Comparison of ENCODE assay signal across 16 cellular contexts in the genomic region with DNA sequence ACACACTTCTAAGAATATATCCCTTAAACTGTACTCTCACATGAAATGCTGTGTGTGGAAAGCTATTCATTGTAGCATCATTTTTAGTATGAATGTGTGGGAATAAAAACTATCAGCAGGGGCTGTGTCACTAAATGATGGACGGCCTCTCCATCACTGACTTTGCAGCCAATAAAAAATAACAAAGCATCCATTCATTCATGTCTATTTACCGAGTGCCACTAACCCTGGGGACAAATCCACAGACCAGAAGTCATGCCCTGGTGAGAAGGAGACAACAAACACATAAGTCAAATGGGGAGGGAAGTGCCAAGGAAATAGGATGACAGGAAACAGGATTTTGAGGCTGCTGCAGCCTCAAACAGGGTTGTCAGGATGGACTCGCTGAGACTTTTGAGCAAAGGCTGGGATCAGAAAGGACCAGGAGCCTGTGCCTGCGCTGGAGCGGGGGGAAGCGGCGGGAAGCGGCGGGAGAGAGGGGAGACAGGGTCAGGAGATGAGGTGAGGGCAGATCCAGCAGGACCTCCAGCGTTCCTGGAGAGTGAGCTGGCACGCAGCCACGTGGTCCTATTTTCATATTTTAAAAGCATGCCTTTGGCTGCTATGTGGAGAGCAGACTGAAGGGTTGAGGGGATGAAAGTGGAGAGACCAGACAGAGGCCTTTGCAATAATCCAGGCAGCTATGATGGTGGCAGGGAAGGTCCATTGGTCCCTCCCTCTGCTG. TPM values are rescaled to one million over a fixed set of nuclear protein-coding genes. Genes with fewer than 3 reads are reported as not detected.
DNase-seq lines count a peak whose midpoint lies in the region; ATAC-seq and TF ChIP-seq lines count a peak whose summit lies in the region.
"Had no signal": no experiment of that assay in that cellular context is flagged by ENCODE, and none has a peak within 500 bp of the region (broad histone marks: within the 10 kb centered on the region; RNA-seq: fewer than 3 reads in every experiment).

No MANE protein-coding gene starts in this region.

- no peak overlapping the region for H2AK5ac ChIP-seq in H9 (ENCODE audit: insufficient read length, low read length)

- no peak overlapping the region for H4K8ac ChIP-seq in H9 (replicated peaks; ENCODE audit: insufficient read length, low read depth, low read length)

- ATAC-seq in activated naive CD8-positive, alpha-beta T cell treated with anti-CD3 and anti-CD28 coated beads, Interleukin-2, amount 50 U/mL, for 24 hours, result no peak
- ATAC-seq: gastrocnemius medialis had no signal

- no CpG with 5 or more reads among the region's 12 CpGs for WGBS in H9 (ENCODE audit: extremely low coverage, insufficient read length, low lambda C conversion rate)

- H4K20me1 ChIP-seq in H9 (ENCODE audit: control insufficient read depth, insufficient read depth, insufficient read length), result no peaks in the 10 kb centered on the region

- H3K9ac ChIP-seq in H9 (ENCODE audit: extremely low read depth, insufficient read length, low read length), result no peak overlapping the region

- peaks cover 3% of the 10 kb centered on the region; the same call in 1 of the 2 replicates for H3K4me1 ChIP-seq in H9 (ENCODE audit: insufficient read depth, low read length)
- H3K4me1 ChIP-seq: HAP-1 had no signal

- peaks cover 10% of the 10 kb centered on the region for H3K79me1 ChIP-seq in H9 (ENCODE audit: insufficient read depth, low read depth, low read length, poor library complexity, severe bottlenecking)

- no peak overlapping the region for H3K27ac Mint-ChIP-seq in activated naive CD8-positive, alpha-beta T cell treated with anti-CD3 and anti-CD28 coated beads, Interleukin-2, amount 50 U/mL, for 24 hours
- H3K27ac Mint-ChIP-seq in nephron progenitor cell (no peak overlapping the region), H9 (no peak overlapping the region; a peak in 1 of 7 replicates)

- H2BK120ac ChIP-seq in H9 (ENCODE audit: low read depth, low read length, poor library complexity, severe bottlenecking), result no peak overlapping the region

- peaks cover 15% of the 10 kb centered on the region for H3K23me2 ChIP-seq in H9 (ENCODE audit: insufficient read length, low read depth, low read length, poor library complexity, severe bottlenecking)

- H2BK12ac ChIP-seq in H9 (ENCODE audit: insufficient read length, low read depth, low read length), result no peak overlapping the region

- H3K4ac ChIP-seq in H9 (ENCODE audit: low read depth, low read length), result no peak overlapping the region

- H3K9me3 Mint-ChIP-seq in activated naive CD8-positive, alpha-beta T cell treated with anti-CD3 and anti-CD28 coated beads, Interleukin-2, amount 50 U/mL, for 24 hours, result no peaks in the 10 kb centered on the region
- H3K9me3 Mint-ChIP-seq in nephron progenitor cell (peaks cover 8% of the 10 kb centered on the region), H9 (no peaks in the 10 kb centered on the region; a peak in 1 of 5 replicates)

- H2BK5ac ChIP-seq in H9 (ENCODE audit: insufficient read length, low read length), result no peak overlapping the region

- H3K36me3 Mint-ChIP-seq in activated naive CD8-positive, alpha-beta T cell treated with anti-CD3 and anti-CD28 coated beads, Interleukin-2, amount 50 U/mL, for 24 hours (ENCODE audit: low read depth), result peaks cover 15% of the 10 kb centered on the region
- peaks cover 4% of the 10 kb centered on the region for H3K36me3 Mint-ChIP-seq in nephron progenitor cell (ENCODE audit: low read depth)
- peaks cover 4 to 5% (median 4%) of the 10 kb centered on the region in 3 experiments; a peak in 6 of 7 replicates for H3K36me3 Mint-ChIP-seq in H9 (ENCODE audit: insufficient read depth in 1 of 3, low read depth in 3 of 3)

- H3K18ac ChIP-seq in H9 (ENCODE audit: insufficient read length, low read depth, low read length), result no peak overlapping the region

- DNase-seq in NCI-H748 (lab: John Stamatoyannopoulos, UW; ENCODE audit: unreplicated experiment) (peak; percentile 30), NCI-H748 treated with DMSO at 0.1 percent for 48 hours (lab: John Stamatoyannopoulos, UW) (no peak), LHCN-M2 (ENCODE audit: low read depth) (peak; percentile 8), nephron progenitor cell (no peak), NCI-H1436 treated with DMSO at 0.1 percent for 48 hours (lab: John Stamatoyannopoulos, UW) (no peak), glomerular visceral epithelial cell (ENCODE audit: extremely low spot score) (no peak), H9 (no peak)
- DNase-seq in activated naive CD8-positive, alpha-beta T cell treated with anti-CD3 and anti-CD28 coated beads, Interleukin-2, amount 50 U/mL, for 24 hours, result no peak
- DNase-seq: activated CD8-positive, alpha-beta memory T cell treated with anti-CD3 and anti-CD28 coated beads for 24 hours; DND-41; effector memory CD4-positive, alpha-beta T cell; gastrocnemius medialis; NCI-H2029; spleen had no signal

- peaks cover 15% of the 10 kb centered on the region for H3K4me1 Mint-ChIP-seq in activated naive CD8-positive, alpha-beta T cell treated with anti-CD3 and anti-CD28 coated beads, Interleukin-2, amount 50 U/mL, for 24 hours
- H3K4me1 Mint-ChIP-seq in nephron progenitor cell (peaks cover 46% of the 10 kb centered on the region), H9 (peaks cover 18 to 33% of the 10 kb centered on the region in 2 experiments)

- H3K4me2 ChIP-seq in H9 (ENCODE audit: insufficient read depth, insufficient read length, low read length), result no peak overlapping the region

- peaks cover 45% of the 10 kb centered on the region for H3K27me3 Mint-ChIP-seq in activated naive CD8-positive, alpha-beta T cell treated with anti-CD3 and anti-CD28 coated beads, Interleukin-2, amount 50 U/mL, for 24 hours
- H3K27me3 Mint-ChIP-seq in nephron progenitor cell (ENCODE audit: low read depth, poor library complexity), result peaks cover 40% of the 10 kb centered on the region
- H3K27me3 Mint-ChIP-seq in H9 (ENCODE audit: low read depth), result peaks cover 28% of the 10 kb centered on the region

- peak overlapping the region; percentile 25 for H3K4me3 Mint-ChIP-seq in activated naive CD8-positive, alpha-beta T cell treated with anti-CD3 and anti-CD28 coated beads, Interleukin-2, amount 50 U/mL, for 24 hours
- H3K4me3 Mint-ChIP-seq in nephron progenitor cell (peak overlapping the region; percentile 41), H9 (peak overlapping the region in 1 of 2 experiments; percentile 49; a peak in 1 of 5 replicates)

- H2AFZ ChIP-seq in H9 (ENCODE audit: low read length), result no peak overlapping the region

- no peak overlapping the region for H3T11ph ChIP-seq in H9 (ENCODE audit: low read length)

- no peak overlapping the region for H4K5ac ChIP-seq in H9 (ENCODE audit: insufficient read length, low read depth, low read length)

- no peaks in the 10 kb centered on the region for H3K9me3 ChIP-seq in H9 (ENCODE audit: control insufficient read depth, low read depth, low read length)
- H3K9me3 ChIP-seq: ascending aorta, gastrocnemius medialis, HAP-1, spleen had no signal

- no peak overlapping the region for H3K14ac ChIP-seq in H9 (ENCODE audit: insufficient read depth, low read length)

- H2BK15ac ChIP-seq in H9 (ENCODE audit: low read depth, low read length), result no peak overlapping the region

- H3K27me3 ChIP-seq in H9 (ENCODE audit: insufficient read depth, low read length), result no peaks in the 10 kb centered on the region
- H3K27me3 ChIP-seq: ascending aorta had no signal

- H3K27ac ChIP-seq in H9 (ENCODE audit: insufficient read length, low read depth, low read length), result no peak overlapping the region
- H3K27ac ChIP-seq: ascending aorta, gastrocnemius medialis, spleen had no signal

- H3K79me2 ChIP-seq in H9 (ENCODE audit: insufficient read depth, low read length), result peaks cover 16% of the 10 kb centered on the region; the same call in 1 of the 2 replicates

- no peak overlapping the region for H3K23ac ChIP-seq in H9 (ENCODE audit: insufficient read length, low read depth, low read length)

- TF ChIP-seq CTCF in nephron progenitor cell (IDR thresholded peaks at IDR 0.05) (no peak), H9 (conservative IDR thresholded peaks at IDR 0.05) (no peak)

- H2BK20ac ChIP-seq in H9 (ENCODE audit: low read depth, low read length, poor library complexity, severe bottlenecking), result no peak overlapping the region

- no peak overlapping the region for H3K56ac ChIP-seq in H9 (ENCODE audit: insufficient read length, low read depth, low read length)

- H4K91ac ChIP-seq in H9 (ENCODE audit: insufficient read length, low read depth, low read length), result no peak overlapping the region

RNA-seq across cellular contexts. Expression of gene NOM1, which starts 2.2 kb away (rescaled TPM):
- 13.7 and 17.4 TPM in 2 replicates for total RNA-seq in LHCN-M2 (2014; rRNA removed)
- polyA plus RNA-seq in LHCN-M2 (2012), result 9.8 TPM
- total RNA-seq in H9 (2021), result 30.4 and 31.7 TPM in 2 replicates

RNA-seq across cellular contexts. Expression of gene LMBR1, which starts 54.3 kb away (rescaled TPM):
- total RNA-seq in LHCN-M2 (2014; rRNA removed), result 45.5 and 52.0 TPM in 2 replicates
- 14.2 TPM for polyA plus RNA-seq in LHCN-M2 (2012)
- 49.3 and 62.3 TPM in 2 replicates for total RNA-seq in H9 (2021)

Comparison
In these comparisons a context has a peak if more than half of its experiments do, and no peak if none do; other contexts are left out.
1. DNase-seq: peak in NCI-H748 (single experiment) and LHCN-M2 (single experiment); none in NCI-H748 treated with DMSO at 0.1 percent for 48 hours (single experiment), activated naive CD8-positive, alpha-beta T cell treated with anti-CD3 and anti-CD28 coated beads, Interleukin-2, amount 50 U/mL, for 24 hours (single experiment), nephron progenitor cell (single experiment), NCI-H1436 treated with DMSO at 0.1 percent for 48 hours (single experiment), glomerular visceral epithelial cell (single experiment) and H9 (single experiment).